ENCODE assay signal across 21 cellular contexts in genomic region chr4:140704964-140705363, GRCh38. TPM values are rescaled to one million over a fixed set of nuclear protein-coding genes. Genes with fewer than 3 reads are reported as not detected.
A peak's percentile ranks its signal among the peaks of the same experiment; 100 is the strongest.
DNase-seq lines count a peak whose midpoint lies in the region; ATAC-seq, FAIRE-seq and TF ChIP-seq lines count a peak whose summit lies in the region.
"Had no signal": no experiment of that assay in that cellular context is flagged by ENCODE, and none has a peak within 500 bp of the region (broad histone marks: within the 10 kb centered on the region; RNA-seq: fewer than 3 reads in every experiment).

No MANE protein-coding gene starts in this region.

- H3K4me1 ChIP-seq in GM12878 (ENCODE audit: control insufficient read depth, insufficient read depth, low read length): peaks cover 6% of the 10 kb centered on the region; the same call in 1 of the 2 replicates
- H3K4me1 ChIP-seq: colonic mucosa had no signal

- SMC1A ChIA-PET in GM12878 (lab: Charles Lee; ENCODE audit: uncharacterized antibody, unreplicated experiment): no interaction called here

- 0% methylated on average over 2 of the region's 2 CpGs for WGBS in GM12878 (ENCODE audit: insufficient coverage, insufficient replicate concordance, low lambda C conversion rate, missing lambda C conversion rate)

- intact Hi-C loops in GM12878 (cut with micrococcal nuclease; ENCODE audit: unreplicated experiment): no loop called here

- H3K79me2 ChIP-seq in GM12878 (ENCODE audit: control insufficient read depth, insufficient read depth, low read length): no peaks in the 10 kb centered on the region

- no peak overlapping the region for H3K9ac ChIP-seq in GM12878 (ENCODE audit: control insufficient read depth, insufficient read depth, low read length)

- in situ Hi-C loops in GM12878 (cut with MboI): no loop called here

- RAD21 ChIA-PET in GM12878 (lab: Charles Lee; ENCODE audit: unreplicated experiment): no interaction called here

- POLR2A ChIA-PET in GM12878 (lab: Charles Lee): no interaction called here

- H2AFZ ChIP-seq in GM12878 (ENCODE audit: control insufficient read depth, low read depth, low read length): no peak overlapping the region

- H3K27me3 ChIP-seq in GM12878 (replicated peaks in 1 of 2; ENCODE audit: control insufficient read depth in 2 of 2, insufficient read depth in 2 of 2, low read length in 1 of 2): no peaks in the 10 kb centered on the region
- H3K27me3 ChIP-seq: brain microvascular endothelial cell, colonic mucosa had no signal

- CTCF ChIA-PET in GM12878 (lab: Yijun Ruan, JAX): no interaction called here

- TF ChIP-seq RAD21 in GM12878 (IDR thresholded peaks at IDR 0.05; ENCODE audit: insufficient read depth, low read depth, low read length): no peak

- no peak for DNase-seq in GM12878 (ENCODE audit: low read depth, low spot score)
- no peak for DNase-seq in H54 (ENCODE audit: insufficient read length, low spot score)
- no peak for DNase-seq in D721Med (ENCODE audit: insufficient read length, low spot score)
- no peak for DNase-seq in NCI-H69 (lab: John Stamatoyannopoulos, UW)
- DNase-seq: activated CD4-positive, alpha-beta T cell treated with anti-CD3 and anti-CD28 coated beads, Interleukin-2, amount 50 U/mL, for 4 hours; activated effector memory CD4-positive, alpha-beta T cell treated with Interleukin-2 at 50 U/mL for 16 hours; activated naive CD8-positive, alpha-beta T cell treated with anti-CD3 and anti-CD28 coated beads, Interleukin-2, amount 50 U/mL, for 24 hours; brain microvascular endothelial cell; colonic mucosa; DMS 273 treated with DMSO at 0.1 percent for 48 hours; glutamatergic neuron; NCI-H1105; NCI-H2081; stimulated activated naive CD4-positive, alpha-beta T cell had no signal

- TF ChIP-seq POLR2A in GM12878 (IDR thresholded peaks at IDR 0.05; ENCODE audit: low read depth, low read length) (no peak), H54 (IDR thresholded peaks at IDR 0.05; ENCODE audit: low read depth, low read length) (no peak)

- H3K9me3 ChIP-seq in GM12878 (replicated peaks; ENCODE audit: control insufficient read depth, insufficient read depth, low read length): no peaks in the 10 kb centered on the region; the same call in 2 of the 3 replicates
- H3K9me3 ChIP-seq: colonic mucosa, thoracic aorta had no signal

- ATAC-seq in GM18502 (IDR thresholded peaks at IDR 0.05; ENCODE audit: poor library complexity, unreplicated experiment) (peak; percentile 81), GM19452 (IDR thresholded peaks at IDR 0.05; ENCODE audit: unreplicated experiment) (peak; percentile 67), HG02970 (IDR thresholded peaks at IDR 0.05; ENCODE audit: low FRiP score, unreplicated experiment) (peak; percentile 50), GM12878 (peak; percentile 59), GM18873 (IDR thresholded peaks at IDR 0.05; ENCODE audit: low FRiP score, unreplicated experiment) (no peak)
- ATAC-seq: activated naive CD8-positive, alpha-beta T cell treated with anti-CD3 and anti-CD28 coated beads, Interleukin-2, amount 50 U/mL, for 24 hours had no signal

- no peak overlapping the region for H3K27ac ChIP-seq in GM12878 (ENCODE audit: control insufficient read depth, insufficient read depth)
- H3K27ac ChIP-seq: brain microvascular endothelial cell, colonic mucosa, SK-N-MC, thoracic aorta had no signal

- H3K4me2 ChIP-seq in GM12878 (ENCODE audit: control insufficient read depth, insufficient read depth): peak overlapping the region; percentile 38; the same call in 1 of the 2 replicates

- BruUV-seq in GM12878 (replicated peaks; lab: Mats Ljungman, UMichigan): no TSS peak

- no peak for FAIRE-seq in GM12878 (lab: Jason Lieb, UNC)
- no peak for FAIRE-seq in H54 (lab: Jason Lieb, UNC)
- no peak for FAIRE-seq in D721Med (lab: Jason Lieb, UNC)
- FAIRE-seq: endometrium had no signal

- no peak for TF ChIP-seq CTCF in GM12878 (IDR thresholded peaks at IDR 0.05 in 2 of 3, conservative IDR thresholded peaks at IDR 0.05 in 1 of 3; ENCODE audit: control insufficient read depth in 2 of 3, extremely low read depth in 1 of 3, insufficient read depth in 1 of 3, low read depth in 3 of 3, low read length in 3 of 3)
- TF ChIP-seq CTCF in D721Med (IDR thresholded peaks at IDR 0.05; ENCODE audit: insufficient read depth, missing control alignments): no peak

- TF ChIP-seq EP300 in GM12878 (IDR thresholded peaks at IDR 0.05; ENCODE audit: borderline replicate concordance in 1 of 2, control insufficient read depth in 1 of 2, low read depth in 2 of 2, low read length in 2 of 2): no peak

- H3K36me3 ChIP-seq in GM12878 (ENCODE audit: control insufficient read depth in 2 of 2, insufficient read depth in 2 of 2, low read length in 1 of 2): no peaks in the 10 kb centered on the region; a peak in 1 of 4 replicates
- H3K36me3 ChIP-seq: colonic mucosa, thoracic aorta had no signal

- no peak overlapping the region for H3K4me3 ChIP-seq in GM12878
- H3K4me3 ChIP-seq: colonic mucosa, SK-N-MC, thoracic aorta had no signal

- no peaks in the 10 kb centered on the region for H4K20me1 ChIP-seq in GM12878 (ENCODE audit: control insufficient read depth, insufficient read depth)

TF ChIP-seq in GM12878, 131 proteins besides CTCF, POLR2A, EP300 and RAD21 (continues in another document):
- no peak for TF ChIP-seq TAF1 (IDR thresholded peaks at IDR 0.05; ENCODE audit: borderline replicate concordance, low read depth, low read length)
- no peak for TF ChIP-seq MTA3 (IDR thresholded peaks at IDR 0.05; ENCODE audit: borderline replicate concordance, low read length)
- TF ChIP-seq SP1 (IDR thresholded peaks at IDR 0.05; ENCODE audit: low read depth, low read length): no peak
- TF ChIP-seq RUNX3 (IDR thresholded peaks at IDR 0.05; ENCODE audit: low read length): peak; percentile 23; the same call in 1 of the 2 replicates
- TF ChIP-seq CBX3 (IDR thresholded peaks at IDR 0.05; ENCODE audit: borderline replicate concordance, low read depth): no peak
- no peak for TF ChIP-seq NRF1 (conservative IDR thresholded peaks at IDR 0.05; ENCODE audit: low read depth, low read length)
- TF ChIP-seq ELK1 (IDR thresholded peaks at IDR 0.05; ENCODE audit: low read depth, low read length): no peak
- no peak for TF ChIP-seq ETV6 (conservative IDR thresholded peaks at IDR 0.05 in 1 of 2, IDR thresholded peaks at IDR 0.05 in 1 of 2; ENCODE audit: borderline replicate concordance in 1 of 2, low read depth in 1 of 2)
- TF ChIP-seq, protein P1, sequence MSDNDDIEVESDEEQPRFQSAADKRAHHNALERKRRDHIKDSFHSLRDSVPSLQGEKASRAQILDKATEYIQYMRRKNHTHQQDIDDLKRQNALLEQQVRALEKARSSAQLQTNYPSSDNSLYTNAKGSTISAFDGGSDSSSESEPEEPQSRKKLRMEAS (IDR thresholded peaks at IDR 0.05; ENCODE audit: low read depth, low read length): no peak
- no peak for TF ChIP-seq HDAC2 (IDR thresholded peaks at IDR 0.05)
- no peak for TF ChIP-seq USF2 (IDR thresholded peaks at IDR 0.05; ENCODE audit: borderline replicate concordance, low read depth, low read length)
- no peak for TF ChIP-seq SREBF1 (IDR thresholded peaks at IDR 0.05; ENCODE audit: low read length)
- no peak for TF ChIP-seq ATF3 (IDR thresholded peaks at IDR 0.05; ENCODE audit: borderline replicate concordance, extremely low read depth, low read depth, low read length)
- no peak for TF ChIP-seq ZNF217 (IDR thresholded peaks at IDR 0.05)
- TF ChIP-seq ZSCAN29 (IDR thresholded peaks at IDR 0.05): no peak
- no peak for TF ChIP-seq TARDBP (IDR thresholded peaks at IDR 0.05; ENCODE audit: borderline replicate concordance)
- no peak for TF ChIP-seq CEBPB (IDR thresholded peaks at IDR 0.05; ENCODE audit: borderline replicate concordance in 1 of 2, low read depth in 2 of 2, low read length in 2 of 2)
- TF ChIP-seq IRF4 (IDR thresholded peaks at IDR 0.05; ENCODE audit: low read depth, low read length): 0 out of 2 replicates have a peak, but pooled peaks have one; percentile 16

RNA-seq across cellular contexts. Expression of gene TBC1D9, which starts 51.2 kb away (rescaled TPM):
- 35.8 and 45.4 TPM in 2 replicates for total RNA-seq in GM12878 (2013; cell fraction: nucleolus; rRNA removed)
- 11.5 and 14.1 TPM in 2 replicates for total RNA-seq in GM12878 (2014; rRNA removed)
- total RNA-seq in GM12878 (2014; rRNA removed; fragmentation: Illumina TruSeq; extraction: Trizol): 10.5 and 10.9 TPM in 2 replicates
- total RNA-seq in GM12878 (2021): 12.9 and 14.9 TPM in 2 replicates
- polyA plus RNA-seq in GM12878 (2011; ENCODE audit: low read depth): 2.3 TPM
- polyA plus RNA-seq in GM12878 (2011; rRNA removed): 2.8 and 3.4 TPM in 2 replicates
- polyA plus RNA-seq in GM12878 (2011; cell fraction: cytosol; rRNA removed): 1.9 TPM in 2 replicates
- polyA plus RNA-seq in GM12878 (2011; cell fraction: nucleus; rRNA removed): 1.6 and 2.8 TPM in 2 replicates
- 3.2 TPM in 2 replicates for polyA plus RNA-seq in GM12878 (2012)
- polyA plus RNA-seq in GM12878 (2014; fragmentation: Illumina TruSeq; extraction: Trizol): 11.4 and 11.8 TPM in 2 replicates
- polyA plus RNA-seq in GM12878 (2014; fragmentation: Nextera tagmentation; extraction: Ambion mirVana): 1 to 10 TPM in 1 of 2 experiments, under 1 TPM in 1; 0.87 to 1.4 TPM
- 8.2 and 9.8 TPM in 2 replicates for polyA plus RNA-seq in GM12878 (2014; rRNA removed)
- 1 to 10 TPM; 3.4 to 4.5 TPM for polyA plus RNA-seq in GM12878 (2016; fragmentation: Nextera tagmentation; extraction: Ambion mirVana)
- 6.4 and 10.8 TPM in 2 replicates for polyA minus RNA-seq in GM12878 (2011; rRNA and poly(A)+ RNA removed)
- 1.7 and 2.8 TPM in 2 replicates for polyA minus RNA-seq in GM12878 (2011; cell fraction: cytosol; rRNA and poly(A)+ RNA removed)
- 4.1 and 8.8 TPM in 2 replicates for polyA minus RNA-seq in GM12878 (2011; cell fraction: nucleus; rRNA and poly(A)+ RNA removed)
